15 cellular contexts compared by ENCODE assay signal in the genomic region with DNA sequence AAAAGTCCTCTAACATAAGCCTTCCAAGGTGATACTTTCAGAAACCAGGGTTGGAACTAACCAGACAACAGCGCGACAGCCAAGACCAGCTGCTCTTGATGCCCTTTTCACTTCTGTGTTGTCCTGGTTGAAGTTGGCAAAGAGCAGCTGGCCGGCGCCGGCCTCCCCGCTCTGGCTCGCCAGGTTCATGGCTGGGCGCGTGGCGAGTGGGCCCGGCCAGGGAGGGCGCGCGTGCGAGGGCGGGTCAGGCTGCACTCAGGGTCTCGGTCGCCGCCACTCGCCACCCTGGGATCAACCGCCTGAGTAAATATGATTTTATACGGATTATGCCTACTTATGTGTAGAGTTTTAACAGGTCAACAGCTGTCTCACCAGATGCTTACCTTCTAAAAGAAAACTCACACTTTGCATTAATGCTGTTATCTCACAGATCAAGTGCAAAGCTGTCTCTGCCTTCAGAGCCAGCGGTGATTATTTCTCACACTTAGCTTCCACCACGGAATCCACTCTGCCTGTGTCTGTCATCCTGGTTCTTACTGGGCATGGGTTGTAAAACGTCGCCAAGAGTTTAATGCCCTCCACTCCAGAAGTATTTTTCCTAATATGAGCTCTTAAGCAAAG. TPM values are rescaled to one million over a fixed set of nuclear protein-coding genes. Genes with fewer than 3 reads are reported as not detected.
DNase-seq lines count a peak whose midpoint lies in the region; ATAC-seq and TF ChIP-seq lines count a peak whose summit lies in the region.
"Had no signal": no experiment of that assay in that cellular context is flagged by ENCODE, and none has a peak within 500 bp of the region (broad histone marks: within the 10 kb centered on the region; RNA-seq: fewer than 3 reads in every experiment).

No MANE protein-coding gene starts in this region.

- H3K4me3 Mint-ChIP-seq in HFFc6, result no peak overlapping the region
- H3K4me3 Mint-ChIP-seq: activated naive CD8-positive, alpha-beta T cell; stimulated activated memory B cell treated with anti-CD40 and anti-IgM and Interleukin-4, amounts not matched to agents 10 μg/mL and 1 μg/mL and 100 μg/mL, for 72 hours had no signal

- H3K9ac ChIP-seq in mesenchymal stem cell (ENCODE audit: low read length) (peak overlapping the region; percentile 22), stomach smooth muscle (ENCODE audit: low read length in 2 of 2) (no peak overlapping the region)

- H3K14ac ChIP-seq in mesenchymal stem cell (ENCODE audit: low read length in 2 of 2), result no peak overlapping the region

- H3K36me3 ChIP-seq in mesenchymal stem cell (ENCODE audit: control insufficient read depth in 1 of 2, insufficient read depth in 2 of 2, low read depth in 1 of 2, low read length in 2 of 2) (peaks cover 59 to 73% of the 10 kb centered on the region in 2 experiments), stomach smooth muscle (ENCODE audit: control insufficient read depth in 2 of 2, insufficient read depth in 2 of 2, low read length in 2 of 2) (peaks cover 37 to 43% of the 10 kb centered on the region in 2 donors), HAP-1 (replicated peaks) (peaks cover 61% of the 10 kb centered on the region)

- no peak overlapping the region for H2BK120ac ChIP-seq in mesenchymal stem cell (ENCODE audit: low read depth, low read length)

- H3K4me3 ChIP-seq in mesenchymal stem cell (ENCODE audit: insufficient read depth in 1 of 2, low read depth in 1 of 2, low read length in 2 of 2), result no peak overlapping the region
- H3K4me3 ChIP-seq in stomach smooth muscle (ENCODE audit: low read length in 2 of 2), result no peak overlapping the region
- no peak overlapping the region for H3K4me3 ChIP-seq in HAP-1
- H3K4me3 ChIP-seq in coronary artery, result no peak overlapping the region
- H3K4me3 ChIP-seq: cardiac muscle cell, lower lobe of right lung had no signal

- TF ChIP-seq CTCF in HFFc6 (IDR thresholded peaks at IDR 0.05) (no peak), omental fat pad (IDR thresholded peaks at IDR 0.05) (no peak), coronary artery (IDR thresholded peaks at IDR 0.05) (no peak)

- 0 out of 2 replicates have a peak overlapping the region, but pooled peaks have one; percentile 52 for H3K27ac Mint-ChIP-seq in HFFc6
- no peak overlapping the region for H3K27ac Mint-ChIP-seq in activated naive CD4-positive, alpha-beta T cell treated with anti-CD3 and anti-CD28 coated beads, Interleukin-2, amount 50 U/mL, for 72 hours
- H3K27ac Mint-ChIP-seq: stimulated activated memory B cell treated with anti-CD40 and anti-IgM and Interleukin-4, amounts not matched to agents 10 μg/mL and 1 μg/mL and 100 μg/mL, for 72 hours had no signal

- H2BK5ac ChIP-seq in mesenchymal stem cell (ENCODE audit: low read depth, low read length, poor library complexity, severe bottlenecking), result no peak overlapping the region

- H3K4me1 ChIP-seq in mesenchymal stem cell (ENCODE audit: control insufficient read depth, insufficient read depth, low read depth, low read length) (peaks cover 3% of the 10 kb centered on the region), stomach smooth muscle (ENCODE audit: control insufficient read depth, insufficient read depth, low read length) (peaks cover 8% of the 10 kb centered on the region), HAP-1 (no peaks in the 10 kb centered on the region)

- H4K91ac ChIP-seq in mesenchymal stem cell (ENCODE audit: low read length), result no peak overlapping the region

- no peak overlapping the region for H3K18ac ChIP-seq in mesenchymal stem cell (ENCODE audit: low read depth in 1 of 2, low read length in 2 of 2)

- H4K8ac ChIP-seq in mesenchymal stem cell (ENCODE audit: low read length), result no peak overlapping the region

- H3K9me3 ChIP-seq in mesenchymal stem cell (ENCODE audit: control insufficient read depth, low read length) (no peaks in the 10 kb centered on the region), stomach smooth muscle (ENCODE audit: control insufficient read depth in 2 of 2, low read length in 2 of 2) (no peaks in the 10 kb centered on the region), HAP-1 (no peaks in the 10 kb centered on the region)
- H3K9me3 ChIP-seq: lower lobe of right lung had no signal

- 97% methylated on average over 23 of the region's 26 CpGs for WGBS in mesenchymal stem cell

- H3K4me1 Mint-ChIP-seq in HFFc6 (ENCODE audit: low read depth), result peaks cover 12% of the 10 kb centered on the region
- H3K4me1 Mint-ChIP-seq: stimulated activated memory B cell treated with anti-CD40 and anti-IgM and Interleukin-4, amounts not matched to agents 10 μg/mL and 1 μg/mL and 100 μg/mL, for 72 hours had no signal

- H2BK15ac ChIP-seq in mesenchymal stem cell (ENCODE audit: low read depth, poor library complexity, severe bottlenecking), result no peak overlapping the region

- H3K4ac ChIP-seq in mesenchymal stem cell (ENCODE audit: low read depth in 1 of 2, low read length in 2 of 2), result no peak overlapping the region

- H3K27me3 Mint-ChIP-seq in HFFc6 (ENCODE audit: insufficient read depth), result peaks cover 2% of the 10 kb centered on the region; the same call in 1 of the 2 replicates
- H3K27me3 Mint-ChIP-seq: activated naive CD8-positive, alpha-beta T cell; stimulated activated memory B cell treated with anti-CD40 and anti-IgM and Interleukin-4, amounts not matched to agents 10 μg/mL and 1 μg/mL and 100 μg/mL, for 72 hours had no signal

- peak overlapping the region; percentile 70 for H3K27ac ChIP-seq in caudate nucleus (ENCODE audit: low read depth, low read length)
- no peak overlapping the region for H3K27ac ChIP-seq in mesenchymal stem cell (ENCODE audit: low read length, poor library complexity, severe bottlenecking)
- H3K27ac ChIP-seq in stomach smooth muscle (ENCODE audit: low read length), result peak overlapping the region; percentile 18
- H3K27ac ChIP-seq in coronary artery, result peak overlapping the region in 1 of 2 donors; percentile 74
- H3K27ac ChIP-seq: cardiac muscle cell had no signal

- H3K36me3 Mint-ChIP-seq in HFFc6 (ENCODE audit: low read depth), result peaks cover 14% of the 10 kb centered on the region
- H3K36me3 Mint-ChIP-seq in activated naive CD4-positive, alpha-beta T cell treated with anti-CD3 and anti-CD28 coated beads, Interleukin-2, amount 50 U/mL, for 72 hours, result peaks cover 5 to 22% of the 10 kb centered on the region in 2 donors

- H3K27me3 ChIP-seq in mesenchymal stem cell (ENCODE audit: control insufficient read depth in 1 of 2, insufficient read depth in 1 of 2, low read length in 2 of 2), result no peaks in the 10 kb centered on the region
- no peaks in the 10 kb centered on the region for H3K27me3 ChIP-seq in stomach smooth muscle (ENCODE audit: control insufficient read depth in 1 of 2, insufficient read depth in 2 of 2, low read length in 2 of 2)
- no peaks in the 10 kb centered on the region for H3K27me3 ChIP-seq in HAP-1 (ENCODE audit: low read depth)
- H3K27me3 ChIP-seq: cardiac muscle cell had no signal

- in situ Hi-C loops in HAP-1 (cut with MboI; ENCODE audit: low sequenced_read_pairs), result no loop called here

- H3K4me2 ChIP-seq in mesenchymal stem cell (ENCODE audit: low read length, poor library complexity, severe bottlenecking), result no peak overlapping the region

- DNase-seq in HFFc6 (no peak), caudate nucleus (lab: John Stamatoyannopoulos, UW) (no peak), mesenchymal stem cell (no peak), HAP-1 (ENCODE audit: low spot score in 2 of 2) (no peak), omental fat pad (ENCODE audit: low spot score) (no peak), coronary artery (ENCODE audit: low spot score) (no peak)
- DNase-seq in activated naive CD4-positive, alpha-beta T cell treated with anti-CD3 and anti-CD28 coated beads, Interleukin-2, amount 50 U/mL, for 72 hours (ENCODE audit: low spot score in 2 of 2), result no peak
- DNase-seq: Karpas-422, lower lobe of right lung, NCI-H1105 treated with DMSO at 0.1 percent for 48 hours had no signal

- peaks cover 11% of the 10 kb centered on the region for H3K79me1 ChIP-seq in mesenchymal stem cell (replicated peaks; ENCODE audit: low read length, poor library complexity, severe bottlenecking)

- H2AK5ac ChIP-seq in mesenchymal stem cell (ENCODE audit: low read length, severe bottlenecking), result no peak overlapping the region

- ATAC-seq in omental fat pad (ENCODE audit: low FRiP score), result no peak
- ATAC-seq in activated naive CD4-positive, alpha-beta T cell treated with anti-CD3 and anti-CD28 coated beads, Interleukin-2, amount 50 U/mL, for 72 hours, result no peak
- ATAC-seq: stimulated activated memory B cell treated with anti-CD40 and anti-IgM and Interleukin-4, amounts not matched to agents 10 μg/mL and 1 μg/mL and 100 μg/mL, for 72 hours had no signal

- no peak overlapping the region for H2BK12ac ChIP-seq in mesenchymal stem cell (ENCODE audit: low read length in 2 of 2)

- no peak overlapping the region for H2AFZ ChIP-seq in mesenchymal stem cell (ENCODE audit: low read depth, low read length)

- H3K9me3 Mint-ChIP-seq in HFFc6, result no peaks in the 10 kb centered on the region
- no peaks in the 10 kb centered on the region for H3K9me3 Mint-ChIP-seq in activated naive CD4-positive, alpha-beta T cell treated with anti-CD3 and anti-CD28 coated beads, Interleukin-2, amount 50 U/mL, for 72 hours
- H3K9me3 Mint-ChIP-seq: stimulated activated memory B cell treated with anti-CD40 and anti-IgM and Interleukin-4, amounts not matched to agents 10 μg/mL and 1 μg/mL and 100 μg/mL, for 72 hours had no signal

- no peak overlapping the region for H3K23ac ChIP-seq in mesenchymal stem cell (ENCODE audit: low read length in 2 of 2)

RNA-seq across cellular contexts. Expression of gene KCTD2, which starts 13.5 kb away (rescaled TPM):
- total RNA-seq in HFFc6 (2021; fragmentation: NEBNext Ultra II Directional; extraction: Animal tissue kit (Norgen Biotek cat#: 25700)), result 10 to 100 TPM; 20.3 to 24.0 (median 21.3) TPM
- 11.7 TPM for polyA plus RNA-seq in mesenchymal stem cell (2013, experiment 1 of 2)
- 11.8 TPM for polyA plus RNA-seq in mesenchymal stem cell (2013, experiment 2 of 2)
- 10 to 100 TPM; 23.6 to 46.1 (median 34.6) TPM for total RNA-seq in omental fat pad
- 10 to 100 TPM; 17.4 to 19.4 TPM for total RNA-seq in activated naive CD4-positive, alpha-beta T cell treated with anti-CD3 and anti-CD28 coated beads, Interleukin-2, amount 50 U/mL, for 72 hours

RNA-seq across cellular contexts. Expression of gene ATP5PD, which starts 13.8 kb away (rescaled TPM):
- total RNA-seq in HFFc6 (2021; fragmentation: NEBNext Ultra II Directional; extraction: Animal tissue kit (Norgen Biotek cat#: 25700)), result 100 to 1,000 TPM; 362 to 410 (median 386) TPM
- polyA plus RNA-seq in mesenchymal stem cell (2013, experiment 1 of 2), result 488 TPM
- polyA plus RNA-seq in mesenchymal stem cell (2013, experiment 2 of 2), result 495 TPM
- 100 to 1,000 TPM; 159 to 394 (median 233) TPM for total RNA-seq in omental fat pad
- total RNA-seq in activated naive CD4-positive, alpha-beta T cell treated with anti-CD3 and anti-CD28 coated beads, Interleukin-2, amount 50 U/mL, for 72 hours, result 100 to 1,000 TPM; 193 to 218 TPM

RNA-seq across cellular contexts. Expression of gene SLC16A5, which starts 27.2 kb away (rescaled TPM):
- total RNA-seq in HFFc6 (2021; fragmentation: NEBNext Ultra II Directional; extraction: Animal tissue kit (Norgen Biotek cat#: 25700)), result 10 to 100 TPM; 13.9 to 25.0 (median 21.1) TPM
- 12.9 TPM for polyA plus RNA-seq in mesenchymal stem cell (2013, experiment 1 of 2)
- 12.0 TPM for polyA plus RNA-seq in mesenchymal stem cell (2013, experiment 2 of 2)
- 10 to 100 TPM; 12.0 to 22.7 (median 16.4) TPM for total RNA-seq in omental fat pad
- total RNA-seq in activated naive CD4-positive, alpha-beta T cell treated with anti-CD3 and anti-CD28 coated beads, Interleukin-2, amount 50 U/mL, for 72 hours, result 10 to 100 TPM in 1 of 2 donors, 1 to 10 TPM in 1; 6.0 to 10.9 TPM
- polyA plus RNA-seq: neural cell had no signal

RNA-seq across cellular contexts. Expression of gene MRPL58, which starts 48.1 kb away (rescaled TPM):
- 10 to 100 TPM; 39.2 to 50.6 (median 47.8) TPM for total RNA-seq in HFFc6 (2021; fragmentation: NEBNext Ultra II Directional; extraction: Animal tissue kit (Norgen Biotek cat#: 25700))
- polyA plus RNA-seq in mesenchymal stem cell (2013, experiment 1 of 2), result 30.1 TPM
- 29.8 TPM for polyA plus RNA-seq in mesenchymal stem cell (2013, experiment 2 of 2)
- 10 to 100 TPM; 28.0 to 48.5 (median 42.6) TPM for total RNA-seq in omental fat pad
- 10 to 100 TPM; 29.8 to 48.1 TPM for total RNA-seq in activated naive CD4-positive, alpha-beta T cell treated with anti-CD3 and anti-CD28 coated beads, Interleukin-2, amount 50 U/mL, for 72 hours

RNA-seq across cellular contexts. Expression of gene ARMC7, which starts 49.2 kb away (rescaled TPM):
- 10 to 100 TPM in 2 of 6 experiments, 1 to 10 TPM in 4; 9.1 to 11.7 (median 9.6) TPM for total RNA-seq in HFFc6 (2021; fragmentation: NEBNext Ultra II Directional; extraction: Animal tissue kit (Norgen Biotek cat#: 25700))
- polyA plus RNA-seq in mesenchymal stem cell (2013, experiment 1 of 2), result 6.8 TPM
- polyA plus RNA-seq in mesenchymal stem cell (2013, experiment 2 of 2), result 6.8 TPM
- total RNA-seq in omental fat pad, result 1 to 10 TPM; 3.1 to 7.7 (median 4.9) TPM
- 1 to 10 TPM; 7.0 to 9.9 TPM for total RNA-seq in activated naive CD4-positive, alpha-beta T cell treated with anti-CD3 and anti-CD28 coated beads, Interleukin-2, amount 50 U/mL, for 72 hours
